Comparison of ENCODE assay signal across 14 cellular contexts in the genomic region with DNA sequence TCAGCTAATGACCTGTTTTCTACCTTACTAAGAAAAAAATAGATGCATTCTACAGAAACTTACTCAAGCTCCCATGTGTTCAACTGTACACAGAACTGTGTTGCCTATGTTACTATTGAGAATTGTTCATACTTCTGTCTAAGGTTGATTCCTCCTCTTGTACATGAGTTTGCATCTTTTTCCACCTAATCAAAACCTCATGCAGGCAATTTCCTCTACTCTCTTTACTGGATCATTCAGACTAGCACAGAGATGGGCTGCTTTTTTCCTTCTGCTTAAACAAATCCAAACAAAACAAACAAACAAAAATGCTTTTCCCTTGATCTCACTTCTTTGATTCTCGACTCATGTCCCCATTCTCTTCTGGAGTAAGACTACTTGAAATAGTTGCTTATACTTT. TPM values are rescaled to one million over a fixed set of nuclear protein-coding genes. Genes with fewer than 3 reads are reported as not detected.
DNase-seq lines count a peak whose midpoint lies in the region; ATAC-seq and TF ChIP-seq lines count a peak whose summit lies in the region.
"Had no signal": no experiment of that assay in that cellular context is flagged by ENCODE, and none has a peak within 500 bp of the region (broad histone marks: within the 10 kb centered on the region; RNA-seq: fewer than 3 reads in every experiment).

No MANE protein-coding gene starts in this region.

- H3K4me1 ChIP-seq in adipocyte (ENCODE audit: control insufficient read depth, insufficient read depth, low read length) = peaks cover 14% of the 10 kb centered on the region

- no peak overlapping the region for H3K9ac ChIP-seq in adipocyte (ENCODE audit: low read length)

- H3K9me3 Mint-ChIP-seq in activated T-cell treated with anti-CD3 and anti-CD28 coated beads, Interleukin-2, amount 50 U/mL, for 72 hours = peaks cover 0 to 5% of the 10 kb centered on the region in 2 donors

- no peaks in the 10 kb centered on the region for H3K27me3 Mint-ChIP-seq in activated T-cell treated with anti-CD3 and anti-CD28 coated beads, Interleukin-2, amount 50 U/mL, for 72 hours (ENCODE audit: low read depth)

- no peaks in the 10 kb centered on the region for H3K27me3 ChIP-seq in adipocyte (replicated peaks; ENCODE audit: control insufficient read depth, insufficient read depth, low read length)

- no peak overlapping the region for H3K4me3 Mint-ChIP-seq in activated T-cell treated with anti-CD3 and anti-CD28 coated beads, Interleukin-2, amount 50 U/mL, for 72 hours
- H3K4me3 Mint-ChIP-seq: CD4-positive, alpha-beta memory T cell; GM23338; H9 had no signal

- no peak overlapping the region for H3K27ac Mint-ChIP-seq in activated T-cell treated with anti-CD3 and anti-CD28 coated beads, Interleukin-2, amount 50 U/mL, for 72 hours
- H3K27ac Mint-ChIP-seq: CD4-positive, alpha-beta memory T cell; GM23338; H9 had no signal

- TF ChIP-seq CTCF in fibroblast of mammary gland (conservative IDR thresholded peaks at IDR 0.05; ENCODE audit: control insufficient read depth, insufficient read depth, low read depth, low read length) = no peak

- DNase-seq in AG20443 (ENCODE audit: low spot score) (peak; percentile 9), adipocyte (ENCODE audit: low read depth) (peak; percentile 51), fibroblast of mammary gland (ENCODE audit: low read depth) (peak; percentile 33)
- DNase-seq in activated T-cell treated with anti-CD3 and anti-CD28 coated beads, Interleukin-2, amount 50 U/mL, for 72 hours = no peak
- DNase-seq: C1 segment of cervical spinal cord; CD4-positive, alpha-beta memory T cell; COR-L47; DMS153; DND-41; H9 had no signal

- H3K36me3 ChIP-seq in adipocyte (ENCODE audit: control insufficient read depth, insufficient read depth, low read length, severe bottlenecking) = no peaks in the 10 kb centered on the region

- ATAC-seq in activated T-cell treated with anti-CD3 and anti-CD28 coated beads, Interleukin-2, amount 50 U/mL, for 72 hours (replicated peaks in 1 of 2) = no peak
- ATAC-seq in GM18909 (IDR thresholded peaks at IDR 0.05; ENCODE audit: poor library complexity, unreplicated experiment) = no peak
- ATAC-seq in GM21825 (IDR thresholded peaks at IDR 0.05; ENCODE audit: unreplicated experiment) = no peak
- ATAC-seq: GM23338, HCT116 had no signal

- no peaks in the 10 kb centered on the region for H3K9me3 ChIP-seq in adipocyte (ENCODE audit: control insufficient read depth, low read length)

- H3K4me1 Mint-ChIP-seq in activated T-cell treated with anti-CD3 and anti-CD28 coated beads, Interleukin-2, amount 50 U/mL, for 72 hours (ENCODE audit: low read depth) = no peaks in the 10 kb centered on the region
- H3K4me1 Mint-ChIP-seq: CD4-positive, alpha-beta memory T cell had no signal

- H3K4me3 ChIP-seq in adipocyte (ENCODE audit: low read length) = no peak overlapping the region
- H3K4me3 ChIP-seq in fibroblast of mammary gland (ENCODE audit: control insufficient read depth, low read depth, low read length) = no peak overlapping the region
- H3K4me3 ChIP-seq: GM23338 had no signal

- H3K36me3 Mint-ChIP-seq in activated T-cell treated with anti-CD3 and anti-CD28 coated beads, Interleukin-2, amount 50 U/mL, for 72 hours (ENCODE audit: insufficient read depth in 2 of 2) = no peaks in the 10 kb centered on the region
- H3K36me3 Mint-ChIP-seq: CD4-positive, alpha-beta memory T cell had no signal

RNA-seq across cellular contexts. Expression of gene PTGFR, which starts 58.8 kb away (rescaled TPM):
- not detected for total RNA-seq in activated T-cell treated with anti-CD3 and anti-CD28 coated beads, Interleukin-2, amount 50 U/mL, for 72 hours
- total RNA-seq: CD4-positive, alpha-beta memory T cell; H9 had no signal

Comparison
In these comparisons a context has a peak if more than half of its experiments do, and no peak if none do; other contexts are left out.
1. DNase-seq: peak in AG20443 (single experiment), adipocyte (single experiment) and fibroblast of mammary gland (single experiment); none in activated T-cell treated with anti-CD3 and anti-CD28 coated beads, Interleukin-2, amount 50 U/mL, for 72 hours (0 of 2).